In genomic region chr5:32020271-32020670, GRCh38 we compare ENCODE assay signal across 8 cellular contexts.
DNase-seq lines count a peak whose midpoint lies in the region; ATAC-seq and TF ChIP-seq lines count a peak whose summit lies in the region.
"Had no signal": no experiment of that assay in that cellular context is flagged by ENCODE, and none has a peak within 500 bp of the region (broad histone marks: within the 10 kb centered on the region; RNA-seq: fewer than 3 reads in every experiment).

No MANE protein-coding gene starts in this region.

- TF ChIP-seq POLR2A in ovary (IDR thresholded peaks at IDR 0.05): no peak

- peaks cover 0 to 17% (median 9%) of the 10 kb centered on the region in 3 donors for H3K4me1 Mint-ChIP-seq in naive B cell

- peak overlapping the region; percentile 87 for H3K27ac ChIP-seq in MM.1S (ENCODE audit: low read length)
- no peak overlapping the region for H3K27ac ChIP-seq in ovary

- H3K79me2 ChIP-seq in MM.1S (ENCODE audit: low read length): no peaks in the 10 kb centered on the region

- peak overlapping the region; percentile 94 for H2AFZ ChIP-seq in MM.1S (ENCODE audit: low read length)

- H3K36me3 Mint-ChIP-seq in naive B cell: no peaks in the 10 kb centered on the region

- H3K4me2 ChIP-seq in MM.1S (ENCODE audit: low read depth, low read length): peak overlapping the region; percentile 60

- H3K27me3 ChIP-seq in MM.1S (replicated peaks; ENCODE audit: insufficient read depth, low read length): no peaks in the 10 kb centered on the region
- H3K27me3 ChIP-seq in ovary: no peaks in the 10 kb centered on the region

- H3K27me3 Mint-ChIP-seq in naive B cell: no peaks in the 10 kb centered on the region

- H3K9me3 ChIP-seq in MM.1S (replicated peaks; ENCODE audit: insufficient read depth, low read length): no peaks in the 10 kb centered on the region
- no peaks in the 10 kb centered on the region for H3K9me3 ChIP-seq in ovary

- H3F3A ChIP-seq in MM.1S (ENCODE audit: insufficient read depth, low read length): peaks cover 8% of the 10 kb centered on the region

- H3K9ac ChIP-seq in MM.1S (ENCODE audit: low read length): peak overlapping the region; percentile 65

- H4K20me1 ChIP-seq in MM.1S (ENCODE audit: insufficient read depth, low read length): no peaks in the 10 kb centered on the region

- H3K4me3 ChIP-seq in MM.1S (ENCODE audit: low read length): peak overlapping the region; percentile 80
- H3K4me3 ChIP-seq in ovary: no peak overlapping the region

- H3K27ac Mint-ChIP-seq in naive B cell: peak overlapping the region in 4 of 6 donors; percentile 14 to 81 (median 38)

- intact Hi-C loops in ovary (cut with DNase I): no loop called here

- H3K36me3 ChIP-seq in MM.1S (replicated peaks; ENCODE audit: insufficient read depth, low read length) (no peaks in the 10 kb centered on the region), ovary (no peaks in the 10 kb centered on the region)

- TF ChIP-seq CTCF in MM.1S (IDR thresholded peaks at IDR 0.05; ENCODE audit: low read length): no peak
- no peak for TF ChIP-seq CTCF in ovary (IDR thresholded peaks at IDR 0.05)

- 41 to 53% (median 41%) methylated on average over 4 of the region's 4 CpGs for WGBS in ovary, 3 donors

- H3K4me1 ChIP-seq in MM.1S (ENCODE audit: low read length) (no peaks in the 10 kb centered on the region), ovary (ENCODE audit: insufficient read depth) (peaks cover 8% of the 10 kb centered on the region)

- no peak for TF ChIP-seq EP300 in ovary (IDR thresholded peaks at IDR 0.05)

- ATAC-seq in GM18870 (IDR thresholded peaks at IDR 0.05; ENCODE audit: unreplicated experiment): peak; percentile 90
- peak; percentile 77 for ATAC-seq in HG02588 (IDR thresholded peaks at IDR 0.05; ENCODE audit: unreplicated experiment)
- ATAC-seq in naive B cell (ENCODE audit: low read depth in 2 of 2): peak; percentile 50 to 66

- H3K9me2 ChIP-seq in MM.1S (replicated peaks; ENCODE audit: insufficient read depth, low read length): no peaks in the 10 kb centered on the region

- DNase-seq in MM.1S (peak; percentile 83), naive B cell (peak; percentile 11), NCI-H2081 (lab: John Stamatoyannopoulos, UW) (no peak), ovary (no peak), retina (no peak)
- DNase-seq: hypothalamus had no signal

- H3K9me3 Mint-ChIP-seq in naive B cell: no peaks in the 10 kb centered on the region

- H3K4me3 Mint-ChIP-seq in naive B cell: peak overlapping the region in 7 of 8 donors; percentile 7 to 81 (median 60)

Comparison
In these comparisons a context has a peak if more than half of its experiments do, and no peak if none do; other contexts are left out.
1. DNase-seq: peak in MM.1S (single experiment) and naive B cell (single experiment); none in NCI-H2081 (0 of 2), ovary (0 of 5) and retina (single experiment).
2. Peak in every context shown above with its lines, with median percentiles within 50 percentile points of each other: ATAC-seq.